Comparison of ENCODE assay signal across 30 cellular contexts in genomic region chr1:184530226-184530625, GRCh38.
"Had no signal": no experiment of that assay in that cellular context is flagged by ENCODE, and none has a peak within 500 bp of the region (broad histone marks: within the 10 kb centered on the region; RNA-seq: fewer than 3 reads in every experiment).

No MANE protein-coding gene starts in this region.

- FAIRE-seq: bronchial epithelial cell had no signal

- H3K36me3 ChIP-seq: ascending aorta, cardiac muscle cell, WERI-Rb-1 had no signal

- H3K9me3 ChIP-seq: ascending aorta had no signal

- H3K4me3 ChIP-seq: ascending aorta, cardiac muscle cell had no signal

- H3K27ac ChIP-seq: ascending aorta, cardiac muscle cell, WERI-Rb-1 had no signal

- DNase-seq: activated CD4-positive, alpha-beta memory T cell treated with anti-CD3 and anti-CD28 coated beads, Interleukin-2, amount 10 ng/mL, durations not matched to agents 7 days and 5 days; activated CD4-positive, alpha-beta T cell treated with anti-CD3 and anti-CD28 coated beads for 1 hour; activated CD4-positive, alpha-beta T cell treated with anti-CD3 and anti-CD28 coated beads for 36 hours; activated CD4-positive, alpha-beta T cell treated with anti-CD3 and anti-CD28 coated beads for 48 hours; activated CD4-positive, alpha-beta T cell treated with anti-CD3 and anti-CD28 coated beads, Interleukin-2, amount 10 ng/mL, durations not matched to agents 7 days and 5 days; activated CD4-positive, alpha-beta T cell treated with anti-CD3 and anti-CD28 coated beads, Interleukin-2, amount 50 U/mL, for 48 hours; activated CD4-positive, CD25-positive, alpha-beta regulatory T cell; activated CD8-positive, alpha-beta memory T cell treated with anti-CD3 and anti-CD28 coated beads for 24 hours; activated CD8-positive, alpha-beta memory T cell treated with anti-CD3 and anti-CD28 coated beads, Interleukin-2, amount 10 ng/mL, durations not matched to agents 7 days and 5 days; activated CD8-positive, alpha-beta memory T cell treated with anti-CD3 and anti-CD28 coated beads, Interleukin-2, amount 50 U/mL, for 48 hours; activated CD8-positive, alpha-beta T cell treated with anti-CD3 and anti-CD28 coated beads, Interleukin-2, amount 10 ng/mL, durations not matched to agents 7 days and 5 days; activated effector memory CD4-positive, alpha-beta T cell treated with Interleukin-2 at 50 U/mL for 16 hours; activated gamma-delta T cell; activated naive CD4-positive, alpha-beta T cell treated with anti-CD3 and anti-CD28 coated beads, Interleukin-2, amount 10 ng/mL, durations not matched to agents 7 days and 5 days; activated naive CD4-positive, alpha-beta T cell treated with Interleukin-2 at 50 U/mL for 16 hours; activated naive CD8-positive, alpha-beta T cell treated with anti-CD3 and anti-CD28 coated beads, Interleukin-2, amount 10 ng/mL, durations not matched to agents 7 days and 5 days; activated naive CD8-positive, alpha-beta T cell treated with anti-CD3 and anti-CD28 coated beads, Interleukin-2, amount 50 U/mL, for 24 hours; activated T-cell treated with anti-CD3 and anti-CD28 coated beads, Interleukin-2, amount 50 U/mL, for 24 hours; activated T-cell treated with anti-CD3 and anti-CD28 coated beads, Interleukin-2, amount 50 U/mL, for 48 hours; amygdala; anterior cingulate cortex; caudate nucleus; cerebellar nuclear complex; T-helper 1 cell; T-helper 2 cell; T-helper 9 cell; WERI-Rb-1 had no signal
